ENCODE assay signal across 1 cellular context in the genomic region with DNA sequence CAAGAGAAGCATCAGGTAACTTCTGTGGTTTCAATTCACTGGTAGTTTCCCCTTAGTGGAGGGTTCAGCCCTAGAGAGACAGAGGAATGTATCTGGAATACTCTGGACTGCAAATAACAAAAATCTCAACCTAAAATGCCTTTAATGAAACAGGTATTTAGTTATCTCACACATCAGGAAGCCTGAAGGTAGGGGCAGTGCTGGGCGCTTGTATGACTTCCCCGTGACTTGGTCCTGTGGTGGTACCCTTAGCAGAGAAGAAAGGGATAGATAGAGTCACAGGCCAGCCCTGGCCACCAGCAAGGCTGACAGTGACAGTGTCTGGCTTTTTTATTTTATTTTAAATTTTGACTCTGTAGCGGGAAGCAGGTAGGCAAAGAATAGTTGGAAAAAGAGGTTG.
TF ChIP-seq lines count a peak whose summit lies in the region.

No MANE protein-coding gene starts in this region.

TF ChIP-seq in GM23338, 12 proteins besides CTCF, POLR2A, EP300 and RAD21 (continued from another document):
- TF ChIP-seq, protein P1, sequence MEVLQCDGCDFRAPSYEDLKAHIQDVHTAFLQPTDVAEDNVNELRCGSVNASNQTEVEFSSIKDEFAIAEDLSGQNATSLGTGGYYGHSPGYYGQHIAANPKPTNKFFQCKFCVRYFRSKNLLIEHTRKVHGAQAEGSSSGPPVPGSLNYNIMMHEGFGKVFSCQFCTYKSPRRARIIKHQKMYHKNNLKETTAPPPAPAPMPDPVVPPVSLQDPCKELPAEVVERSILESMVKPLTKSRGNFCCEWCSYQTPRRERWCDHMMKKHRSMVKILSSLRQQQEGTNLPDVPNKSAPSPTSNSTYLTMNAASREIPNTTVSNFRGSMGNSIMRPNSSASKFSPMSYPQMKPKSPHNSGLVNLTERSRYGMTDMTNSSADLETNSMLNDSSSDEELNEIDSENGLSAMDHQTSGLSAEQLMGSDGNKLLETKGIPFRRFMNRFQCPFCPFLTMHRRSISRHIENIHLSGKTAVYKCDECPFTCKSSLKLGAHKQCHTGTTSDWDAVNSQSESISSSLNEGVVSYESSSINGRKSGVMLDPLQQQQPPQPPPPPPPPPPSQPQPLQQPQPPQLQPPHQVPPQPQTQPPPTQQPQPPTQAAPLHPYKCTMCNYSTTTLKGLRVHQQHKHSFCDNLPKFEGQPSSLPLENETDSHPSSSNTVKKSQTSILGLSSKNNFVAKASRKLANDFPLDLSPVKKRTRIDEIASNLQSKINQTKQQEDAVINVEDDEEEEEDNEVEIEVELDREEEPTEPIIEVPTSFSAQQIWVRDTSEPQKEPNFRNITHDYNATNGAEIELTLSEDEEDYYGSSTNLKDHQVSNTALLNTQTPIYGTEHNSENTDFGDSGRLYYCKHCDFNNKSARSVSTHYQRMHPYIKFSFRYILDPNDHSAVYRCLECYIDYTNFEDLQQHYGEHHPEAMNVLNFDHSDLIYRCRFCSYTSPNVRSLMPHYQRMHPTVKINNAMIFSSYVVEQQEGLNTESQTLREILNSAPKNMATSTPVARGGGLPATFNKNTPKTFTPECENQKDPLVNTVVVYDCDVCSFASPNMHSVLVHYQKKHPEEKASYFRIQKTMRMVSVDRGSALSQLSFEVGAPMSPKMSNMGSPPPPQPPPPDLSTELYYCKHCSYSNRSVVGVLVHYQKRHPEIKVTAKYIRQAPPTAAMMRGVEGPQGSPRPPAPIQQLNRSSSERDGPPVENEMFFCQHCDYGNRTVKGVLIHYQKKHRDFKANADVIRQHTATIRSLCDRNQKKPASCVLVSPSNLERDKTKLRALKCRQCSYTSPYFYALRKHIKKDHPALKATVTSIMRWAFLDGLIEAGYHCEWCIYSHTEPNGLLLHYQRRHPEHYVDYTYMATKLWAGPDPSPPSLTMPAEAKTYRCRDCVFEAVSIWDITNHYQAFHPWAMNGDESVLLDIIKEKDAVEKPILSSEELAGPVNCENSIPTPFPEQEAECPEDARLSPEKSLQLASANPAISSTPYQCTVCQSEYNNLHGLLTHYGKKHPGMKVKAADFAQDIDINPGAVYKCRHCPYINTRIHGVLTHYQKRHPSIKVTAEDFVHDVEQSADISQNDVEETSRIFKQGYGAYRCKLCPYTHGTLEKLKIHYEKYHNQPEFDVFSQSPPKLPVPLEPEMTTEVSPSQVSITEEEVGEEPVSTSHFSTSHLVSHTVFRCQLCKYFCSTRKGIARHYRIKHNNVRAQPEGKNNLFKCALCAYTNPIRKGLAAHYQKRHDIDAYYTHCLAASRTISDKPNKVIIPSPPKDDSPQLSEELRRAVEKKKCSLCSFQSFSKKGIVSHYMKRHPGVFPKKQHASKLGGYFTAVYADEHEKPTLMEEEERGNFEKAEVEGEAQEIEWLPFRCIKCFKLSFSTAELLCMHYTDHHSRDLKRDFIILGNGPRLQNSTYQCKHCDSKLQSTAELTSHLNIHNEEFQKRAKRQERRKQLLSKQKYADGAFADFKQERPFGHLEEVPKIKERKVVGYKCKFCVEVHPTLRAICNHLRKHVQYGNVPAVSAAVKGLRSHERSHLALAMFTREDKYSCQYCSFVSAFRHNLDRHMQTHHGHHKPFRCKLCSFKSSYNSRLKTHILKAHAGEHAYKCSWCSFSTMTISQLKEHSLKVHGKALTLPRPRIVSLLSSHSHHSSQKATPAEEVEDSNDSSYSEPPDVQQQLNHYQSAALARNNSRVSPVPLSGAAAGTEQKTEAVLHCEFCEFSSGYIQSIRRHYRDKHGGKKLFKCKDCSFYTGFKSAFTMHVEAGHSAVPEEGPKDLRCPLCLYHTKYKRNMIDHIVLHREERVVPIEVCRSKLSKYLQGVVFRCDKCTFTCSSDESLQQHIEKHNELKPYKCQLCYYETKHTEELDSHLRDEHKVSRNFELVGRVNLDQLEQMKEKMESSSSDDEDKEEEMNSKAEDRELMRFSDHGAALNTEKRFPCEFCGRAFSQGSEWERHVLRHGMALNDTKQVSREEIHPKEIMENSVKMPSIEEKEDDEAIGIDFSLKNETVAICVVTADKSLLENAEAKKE (CRISPR knock-in tag; IDR thresholded peaks at IDR 0.05): no peak
- TF ChIP-seq ZNF114 (CRISPR knock-in tag; IDR thresholded peaks at IDR 0.05) (no peak), EZH2phosphoT487 (IDR thresholded peaks at IDR 0.05; ENCODE audit: unreplicated experiment) (no peak), ZNF331 (CRISPR knock-in tag; IDR thresholded peaks at IDR 0.05; ENCODE audit: low read depth) (no peak), POLR2AphosphoS5 (IDR thresholded peaks at IDR 0.05; ENCODE audit: low read depth) (no peak), EZH2 (IDR thresholded peaks at IDR 0.05; ENCODE audit: low read depth, unreplicated experiment) (no peak)
- TF ChIP-seq, protein P2, sequence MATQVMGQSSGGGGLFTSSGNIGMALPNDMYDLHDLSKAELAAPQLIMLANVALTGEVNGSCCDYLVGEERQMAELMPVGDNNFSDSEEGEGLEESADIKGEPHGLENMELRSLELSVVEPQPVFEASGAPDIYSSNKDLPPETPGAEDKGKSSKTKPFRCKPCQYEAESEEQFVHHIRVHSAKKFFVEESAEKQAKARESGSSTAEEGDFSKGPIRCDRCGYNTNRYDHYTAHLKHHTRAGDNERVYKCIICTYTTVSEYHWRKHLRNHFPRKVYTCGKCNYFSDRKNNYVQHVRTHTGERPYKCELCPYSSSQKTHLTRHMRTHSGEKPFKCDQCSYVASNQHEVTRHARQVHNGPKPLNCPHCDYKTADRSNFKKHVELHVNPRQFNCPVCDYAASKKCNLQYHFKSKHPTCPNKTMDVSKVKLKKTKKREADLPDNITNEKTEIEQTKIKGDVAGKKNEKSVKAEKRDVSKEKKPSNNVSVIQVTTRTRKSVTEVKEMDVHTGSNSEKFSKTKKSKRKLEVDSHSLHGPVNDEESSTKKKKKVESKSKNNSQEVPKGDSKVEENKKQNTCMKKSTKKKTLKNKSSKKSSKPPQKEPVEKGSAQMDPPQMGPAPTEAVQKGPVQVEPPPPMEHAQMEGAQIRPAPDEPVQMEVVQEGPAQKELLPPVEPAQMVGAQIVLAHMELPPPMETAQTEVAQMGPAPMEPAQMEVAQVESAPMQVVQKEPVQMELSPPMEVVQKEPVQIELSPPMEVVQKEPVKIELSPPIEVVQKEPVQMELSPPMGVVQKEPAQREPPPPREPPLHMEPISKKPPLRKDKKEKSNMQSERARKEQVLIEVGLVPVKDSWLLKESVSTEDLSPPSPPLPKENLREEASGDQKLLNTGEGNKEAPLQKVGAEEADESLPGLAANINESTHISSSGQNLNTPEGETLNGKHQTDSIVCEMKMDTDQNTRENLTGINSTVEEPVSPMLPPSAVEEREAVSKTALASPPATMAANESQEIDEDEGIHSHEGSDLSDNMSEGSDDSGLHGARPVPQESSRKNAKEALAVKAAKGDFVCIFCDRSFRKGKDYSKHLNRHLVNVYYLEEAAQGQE (IDR thresholded peaks at IDR 0.05; ENCODE audit: unreplicated experiment): no peak
